1 cellular context compared by ENCODE assay signal in genomic region chr6:44234101-44235090, GRCh38.
TF ChIP-seq lines count a peak whose summit lies in the region.

No MANE protein-coding gene starts in this region.

TF ChIP-seq in HepG2, 621 proteins besides CTCF, POLR2A, EP300 and RAD21 (continued from another document and continues in another):
- no peak for TF ChIP-seq FUBP1 (CRISPR knock-in tag; IDR thresholded peaks at IDR 0.05; ENCODE audit: borderline replicate concordance)
- TF ChIP-seq ZNF101 (CRISPR knock-in tag; IDR thresholded peaks at IDR 0.05; ENCODE audit: borderline replicate concordance, low read depth): no peak
- TF ChIP-seq ZNF614 (CRISPR knock-in tag; IDR thresholded peaks at IDR 0.05; ENCODE audit: borderline replicate concordance): peak; percentile 62; the same call in 1 of the 2 replicates
- peak in 1 of 2 experiments; percentile 64; a peak in 1 of 4 replicates for TF ChIP-seq KLF16 (CRISPR knock-in tag; IDR thresholded peaks at IDR 0.05)
- TF ChIP-seq ZNF567 (CRISPR knock-in tag; IDR thresholded peaks at IDR 0.05; ENCODE audit: borderline replicate concordance): no peak
- no peak for TF ChIP-seq E2F2 (CRISPR knock-in tag; IDR thresholded peaks at IDR 0.05; ENCODE audit: borderline replicate concordance)
- TF ChIP-seq ZNF674 (CRISPR knock-in tag; IDR thresholded peaks at IDR 0.05; ENCODE audit: low read depth): no peak
- no peak for TF ChIP-seq ZNF570 (CRISPR knock-in tag; IDR thresholded peaks at IDR 0.05; ENCODE audit: borderline replicate concordance)
- no peak for TF ChIP-seq TFDP1 (CRISPR knock-in tag; IDR thresholded peaks at IDR 0.05; ENCODE audit: borderline replicate concordance)
- TF ChIP-seq ARNT (IDR thresholded peaks at IDR 0.05): no peak
- TF ChIP-seq ZNF333 (CRISPR knock-in tag; IDR thresholded peaks at IDR 0.05; ENCODE audit: borderline replicate concordance): no peak
- no peak for TF ChIP-seq ZNF720 (CRISPR knock-in tag; IDR thresholded peaks at IDR 0.05)
- no peak for TF ChIP-seq RFX3 (CRISPR knock-in tag; IDR thresholded peaks at IDR 0.05)
- TF ChIP-seq ZNF788 (CRISPR knock-in tag; IDR thresholded peaks at IDR 0.05; ENCODE audit: borderline replicate concordance): peak; percentile 71; the same call in 1 of the 2 replicates
- no peak for TF ChIP-seq ZNF12 (CRISPR knock-in tag; IDR thresholded peaks at IDR 0.05)
- TF ChIP-seq ZMYM4 (CRISPR knock-in tag; IDR thresholded peaks at IDR 0.05): peak; percentile 68; the same call in 1 of the 2 replicates
- TF ChIP-seq ZNF597 (CRISPR knock-in tag; IDR thresholded peaks at IDR 0.05): no peak
- no peak for TF ChIP-seq PHB2 (IDR thresholded peaks at IDR 0.05; ENCODE audit: partially characterized antibody)
- no peak for TF ChIP-seq ZNF704 (CRISPR knock-in tag; IDR thresholded peaks at IDR 0.05; ENCODE audit: borderline replicate concordance)
- no peak for TF ChIP-seq DZIP1 (CRISPR knock-in tag; IDR thresholded peaks at IDR 0.05)
- TF ChIP-seq CSRNP2 (CRISPR knock-in tag; conservative IDR thresholded peaks at IDR 0.05; ENCODE audit: low read depth): no peak
- no peak for TF ChIP-seq REST (IDR thresholded peaks at IDR 0.05; ENCODE audit: borderline replicate concordance in 1 of 2, low read depth in 1 of 2, low read length in 2 of 2)
- TF ChIP-seq SP2 (CRISPR knock-in tag; IDR thresholded peaks at IDR 0.05): no peak
- TF ChIP-seq ZNF430 (CRISPR knock-in tag; IDR thresholded peaks at IDR 0.05): no peak
- no peak for TF ChIP-seq FOXO4 (CRISPR knock-in tag; conservative IDR thresholded peaks at IDR 0.05)
- TF ChIP-seq ZNF441 (CRISPR knock-in tag; IDR thresholded peaks at IDR 0.05; ENCODE audit: borderline replicate concordance): no peak; the same call in 1 of the 2 replicates
- TF ChIP-seq GABPA (IDR thresholded peaks at IDR 0.05; ENCODE audit: low read depth, low read length): no peak
- no peak for TF ChIP-seq GABPA (CRISPR knock-in tag; IDR thresholded peaks at IDR 0.05; ENCODE audit: low read depth)
- TF ChIP-seq ZNF224 (CRISPR knock-in tag; IDR thresholded peaks at IDR 0.05): no peak
- no peak for TF ChIP-seq DMTF1 (CRISPR knock-in tag; IDR thresholded peaks at IDR 0.05)
- TF ChIP-seq ZSCAN25 (CRISPR knock-in tag; IDR thresholded peaks at IDR 0.05): no peak
- TF ChIP-seq ZNF703 (CRISPR knock-in tag; IDR thresholded peaks at IDR 0.05; ENCODE audit: borderline replicate concordance): no peak
- no peak for TF ChIP-seq NR2C2 (CRISPR knock-in tag; IDR thresholded peaks at IDR 0.05; ENCODE audit: borderline replicate concordance)
- TF ChIP-seq ZNF660 (CRISPR knock-in tag; IDR thresholded peaks at IDR 0.05; ENCODE audit: borderline replicate concordance, low read depth): no peak
- TF ChIP-seq RNF219 (CRISPR knock-in tag; IDR thresholded peaks at IDR 0.05): no peak
- no peak for TF ChIP-seq NR3C1 (CRISPR knock-in tag; IDR thresholded peaks at IDR 0.05)
- TF ChIP-seq MED1 (CRISPR knock-in tag; IDR thresholded peaks at IDR 0.05): peak; percentile 65
- no peak for TF ChIP-seq ZBTB7A (CRISPR knock-in tag; IDR thresholded peaks at IDR 0.05)
- TF ChIP-seq KLF11 (CRISPR knock-in tag; IDR thresholded peaks at IDR 0.05): 0 out of 2 replicates have a peak, but pooled peaks have one; percentile 35
